ENCODE assay signal across 2 cellular contexts in the genomic region with DNA sequence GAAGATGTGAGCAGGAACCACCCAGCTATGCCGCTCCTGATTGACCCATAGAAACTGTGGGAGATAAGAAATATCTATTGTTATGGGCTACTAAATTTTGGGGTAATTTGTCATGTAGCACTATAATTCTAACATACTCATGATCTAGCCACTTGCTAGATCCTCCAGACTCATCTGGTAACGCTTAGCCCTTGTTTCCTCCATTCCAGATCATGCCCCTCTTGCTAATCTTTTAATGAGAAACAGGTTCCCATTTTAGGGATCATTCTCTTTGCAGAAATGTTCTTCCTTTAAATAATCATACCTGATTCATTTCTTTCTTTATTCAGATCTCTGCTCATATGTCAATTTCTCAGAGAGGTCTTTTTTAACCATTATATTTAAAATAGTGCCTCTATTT.
TF ChIP-seq lines count a peak whose summit lies in the region.

No MANE protein-coding gene starts in this region.

TF ChIP-seq in SK-N-SH, 30 proteins besides CTCF, POLR2A, EP300 and RAD21:
- TF ChIP-seq TCF12 (IDR thresholded peaks at IDR 0.05) (peak; percentile 18; the same call in 1 of the 2 replicates), GATA2 (CRISPR knock-in tag; IDR thresholded peaks at IDR 0.05) (no peak)

TF ChIP-seq in SK-N-SH treated with all-trans-retinoic acid at 6 μM for 48 hours, 23 proteins besides CTCF, POLR2A, EP300 and RAD21 (continued from another document):
- no peak for TF ChIP-seq CSRNP3 (CRISPR knock-in tag; IDR thresholded peaks at IDR 0.05)
